ENCODE assay signal across 18 cellular contexts in the genomic region with DNA sequence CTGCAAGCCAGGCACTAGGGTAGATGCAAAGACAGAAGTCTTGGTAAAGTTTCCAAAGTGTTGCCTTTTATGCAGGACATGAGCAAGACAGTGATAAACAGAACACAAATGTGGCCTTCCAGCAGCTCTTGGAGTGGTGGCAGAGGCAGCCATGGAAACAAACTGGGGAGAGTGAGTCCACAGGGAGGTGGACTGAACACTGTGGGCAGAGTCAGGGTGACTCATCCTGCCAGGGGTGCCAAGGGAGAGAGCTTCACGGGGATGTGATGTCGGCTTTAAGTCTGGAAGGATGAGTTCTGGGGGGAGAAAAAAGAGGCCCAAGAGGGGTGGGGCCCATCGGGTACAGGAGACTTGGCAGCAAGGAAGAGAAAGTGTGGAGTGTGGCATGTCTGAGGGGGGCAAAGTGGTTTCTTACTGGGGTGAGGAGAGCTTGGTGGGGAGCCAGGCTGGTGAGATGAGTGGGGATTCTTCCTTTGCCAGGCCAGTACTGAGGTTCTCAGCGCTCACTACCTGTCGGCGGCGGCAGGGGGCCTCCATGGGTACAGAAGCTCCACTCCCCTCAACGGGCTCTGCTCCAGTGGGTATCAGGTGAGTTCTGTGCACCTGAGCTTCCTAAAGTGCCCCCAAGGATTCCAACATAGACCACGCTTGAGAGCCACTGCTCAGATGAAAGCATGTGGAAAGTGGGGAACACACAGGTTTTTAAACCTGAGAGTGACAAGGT. TPM values are rescaled to one million over a fixed set of nuclear protein-coding genes. Genes with fewer than 3 reads are reported as not detected.
DNase-seq lines count a peak whose midpoint lies in the region; ATAC-seq and TF ChIP-seq lines count a peak whose summit lies in the region.
"Had no signal": no experiment of that assay in that cellular context is flagged by ENCODE, and none has a peak within 500 bp of the region (broad histone marks: within the 10 kb centered on the region; RNA-seq: fewer than 3 reads in every experiment).

No MANE protein-coding gene starts in this region.

- intact Hi-C loops in CD8-positive, alpha-beta T cell (cut with DNase I, micrococcal nuclease) = loop anchor here (5.0 kb wide), 2 partner anchors 592 to 922 kb away; partner anchors contain the start of gene TNR (in 2 of the 2)
- intact Hi-C loops in transverse colon (cut with DNase I; ENCODE audit: low total_unique reads) = no loop called here

- in situ Hi-C loops in transverse colon (cut with MboI; ENCODE audit: low pct_ligation_motif_present in 1 of 4, low pct_unique_long_range_greater_than_20kb in 1 of 4, low sequenced_read_pairs in 3 of 4) = loop anchor here in 2 of 4 donors (5.0 to 10.0 kb wide), 2 partner anchors 172 to 174 kb away; no protein-coding TSS in a partner anchor

- H3K27ac ChIP-seq in CD8-positive, alpha-beta T cell (ENCODE audit: low read depth, low read length) = no peak overlapping the region
- H3K27ac ChIP-seq in transverse colon = no peak overlapping the region
- H3K27ac ChIP-seq: pancreas, PC-9 had no signal

- no peak for TF ChIP-seq POLR2A in transverse colon (IDR thresholded peaks at IDR 0.05)

- CTCF ChIA-PET in CD8-positive, alpha-beta T cell (lab: Charles Lee) = interaction anchor here (1.0 to 13.3 kb wide), 25 partner anchors 8 to 950 kb away, joined by 3 to 432 read pairs (median 6); no protein-coding TSS in a partner anchor

- TF ChIP-seq EP300 in transverse colon (IDR thresholded peaks at IDR 0.05; ENCODE audit: low read depth) = no peak

- no peaks in the 10 kb centered on the region for H3K9me3 ChIP-seq in adipocyte (ENCODE audit: control insufficient read depth, low read length)
- H3K9me3 ChIP-seq in iPS-15b (ENCODE audit: control insufficient read depth, insufficient read depth, low read length) = no peaks in the 10 kb centered on the region
- H3K9me3 ChIP-seq in CD8-positive, alpha-beta T cell (ENCODE audit: low read length) = no peaks in the 10 kb centered on the region
- no peaks in the 10 kb centered on the region for H3K9me3 ChIP-seq in transverse colon
- H3K9me3 ChIP-seq: pancreas had no signal

- peaks cover 12% of the 10 kb centered on the region for H3K4me1 Mint-ChIP-seq in HFFc6 (ENCODE audit: low read depth)
- peaks cover 16% of the 10 kb centered on the region for H3K4me1 Mint-ChIP-seq in CD8-positive, alpha-beta T cell (ENCODE audit: low read depth)

- H3K27ac Mint-ChIP-seq in HFFc6 = no peak overlapping the region
- no peak overlapping the region for H3K27ac Mint-ChIP-seq in CD8-positive, alpha-beta T cell
- H3K27ac Mint-ChIP-seq: activated naive CD4-positive, alpha-beta T cell treated with anti-CD3 and anti-CD28 coated beads for 36 hours; stimulated activated effector memory CD8-positive, alpha-beta T cell treated with anti-CD3 and anti-CD28 coated beads, Interleukin-12 subunit alpha, Interleukin-12 subunit beta, amount 100 ng/mL, for 72 hours had no signal

- DNase-seq in AG08396 (ENCODE audit: low spot score) = peak; percentile 41
- peak; percentile 22 for DNase-seq in HFFc6
- DNase-seq in adipocyte (ENCODE audit: low read depth) = peak; percentile 40
- DNase-seq in SKM-1 (lab: John Stamatoyannopoulos, UW; ENCODE audit: unreplicated experiment) = no peak
- DNase-seq in CD8-positive, alpha-beta T cell = no peak
- DNase-seq in transverse colon = no peak
- DNase-seq in stimulated activated CD8-positive, alpha-beta memory T cell treated with anti-CD3 and anti-CD28 coated beads, Interleukin-4, amount 100 ng/mL, for 48 hours = no peak
- DNase-seq: activated naive CD4-positive, alpha-beta T cell treated with anti-CD3 and anti-CD28 coated beads for 36 hours; cerebellar nuclear complex; mesendoderm; NCI-H1105 treated with DMSO at 0.1 percent for 48 hours; NCI-H345; pancreas; PC-9; T1000 had no signal

- H3K27me3 ChIP-seq in adipocyte (replicated peaks; ENCODE audit: control insufficient read depth, insufficient read depth, low read length) (peaks cover 17% of the 10 kb centered on the region), iPS-15b (ENCODE audit: control insufficient read depth, insufficient read depth, low read length) (peaks cover 17% of the 10 kb centered on the region), transverse colon (peaks cover 24% of the 10 kb centered on the region)
- H3K27me3 ChIP-seq in CD8-positive, alpha-beta T cell (ENCODE audit: insufficient read depth, low read length) = no peaks in the 10 kb centered on the region
- H3K27me3 ChIP-seq: pancreas had no signal

- ATAC-seq in CD8-positive, alpha-beta T cell = no peak
- ATAC-seq: HCT116; pancreas; stimulated activated effector memory CD8-positive, alpha-beta T cell treated with anti-CD3 and anti-CD28 coated beads, Interleukin-12 subunit alpha, Interleukin-12 subunit beta, amount 100 ng/mL, for 72 hours had no signal

- TF ChIP-seq CTCF in HFFc6 (IDR thresholded peaks at IDR 0.05) (no peak), transverse colon (IDR thresholded peaks at IDR 0.05) (no peak)
- no peak for TF ChIP-seq CTCF in CD8-positive, alpha-beta T cell (IDR thresholded peaks at IDR 0.05)

- no peaks in the 10 kb centered on the region for H3K36me3 Mint-ChIP-seq in HFFc6 (ENCODE audit: low read depth)
- H3K36me3 Mint-ChIP-seq in CD8-positive, alpha-beta T cell = no peaks in the 10 kb centered on the region
- H3K36me3 Mint-ChIP-seq: stimulated activated effector memory CD8-positive, alpha-beta T cell treated with anti-CD3 and anti-CD28 coated beads, Interleukin-12 subunit alpha, Interleukin-12 subunit beta, amount 100 ng/mL, for 72 hours had no signal

- H3K4me3 ChIP-seq in adipocyte (ENCODE audit: low read length) (no peak overlapping the region), iPS-15b (ENCODE audit: low read depth, low read length) (no peak overlapping the region), transverse colon (no peak overlapping the region)
- H3K4me3 ChIP-seq in CD8-positive, alpha-beta T cell (ENCODE audit: low read depth, low read length) = no peak overlapping the region
- H3K4me3 ChIP-seq: pancreas, PC-9 had no signal

- H3K27me3 Mint-ChIP-seq in HFFc6 (ENCODE audit: insufficient read depth) = peaks cover 18% of the 10 kb centered on the region
- H3K27me3 Mint-ChIP-seq in CD8-positive, alpha-beta T cell (ENCODE audit: low read depth) = peaks cover 37% of the 10 kb centered on the region

- no peaks in the 10 kb centered on the region for H3K9me3 Mint-ChIP-seq in HFFc6
- H3K9me3 Mint-ChIP-seq in CD8-positive, alpha-beta T cell = no peaks in the 10 kb centered on the region
- H3K9me3 Mint-ChIP-seq: activated naive CD4-positive, alpha-beta T cell treated with anti-CD3 and anti-CD28 coated beads for 36 hours; stimulated activated effector memory CD8-positive, alpha-beta T cell treated with anti-CD3 and anti-CD28 coated beads, Interleukin-12 subunit alpha, Interleukin-12 subunit beta, amount 100 ng/mL, for 72 hours had no signal

- no peak overlapping the region for H3K4me3 Mint-ChIP-seq in HFFc6
- no peak overlapping the region for H3K4me3 Mint-ChIP-seq in CD8-positive, alpha-beta T cell
- H3K4me3 Mint-ChIP-seq: activated naive CD4-positive, alpha-beta T cell treated with anti-CD3 and anti-CD28 coated beads for 36 hours; stimulated activated effector memory CD8-positive, alpha-beta T cell treated with anti-CD3 and anti-CD28 coated beads, Interleukin-12 subunit alpha, Interleukin-12 subunit beta, amount 100 ng/mL, for 72 hours had no signal

- WGBS in transverse colon (ENCODE audit: low coverage in 1 of 2), 2 donors = 60 to 68% methylated on average over 2 to 9 of the region's 9 CpGs

- no peak overlapping the region for H3K9ac ChIP-seq in adipocyte (ENCODE audit: low read length)
- peak overlapping the region; percentile 5 for H3K9ac ChIP-seq in iPS-15b (ENCODE audit: low read depth, low read length)

- POLR2A ChIA-PET in CD8-positive, alpha-beta T cell (lab: Charles Lee) = no interaction called here

- H3K4me1 ChIP-seq in adipocyte (ENCODE audit: control insufficient read depth, insufficient read depth, low read length) (peaks cover 15% of the 10 kb centered on the region), iPS-15b (ENCODE audit: control insufficient read depth, insufficient read depth, low read length) (no peaks in the 10 kb centered on the region), transverse colon (peaks cover 0 to 14% (median 0%) of the 10 kb centered on the region in 4 donors)
- H3K4me1 ChIP-seq in CD8-positive, alpha-beta T cell (ENCODE audit: insufficient read depth, low read length) = peaks cover 15% of the 10 kb centered on the region

- H3K36me3 ChIP-seq in adipocyte (ENCODE audit: control insufficient read depth, insufficient read depth, low read length, severe bottlenecking) (no peaks in the 10 kb centered on the region), iPS-15b (ENCODE audit: control insufficient read depth, insufficient read depth, low read length) (no peaks in the 10 kb centered on the region), transverse colon (no peaks in the 10 kb centered on the region)
- no peaks in the 10 kb centered on the region for H3K36me3 ChIP-seq in CD8-positive, alpha-beta T cell (ENCODE audit: insufficient read depth, low read length)
- H3K36me3 ChIP-seq: pancreas had no signal

RNA-seq across cellular contexts. Expression of gene KIAA0040, which starts 41.8 kb away (rescaled TPM):
- not detected for total RNA-seq in HFFc6 (2021; fragmentation: NEBNext Ultra II Directional; extraction: Animal tissue kit (Norgen Biotek cat#: 25700))
- total RNA-seq in CD8-positive, alpha-beta T cell = 1 to 10 TPM; 8.7 to 9.6 TPM
- total RNA-seq in transverse colon = 10 to 100 TPM; 17.5 to 35.5 (median 21.2) TPM

Comparison
In these comparisons a context has a peak if more than half of its experiments do, and no peak if none do; other contexts are left out.
1. DNase-seq: peak in AG08396 (single experiment), HFFc6 (single experiment) and adipocyte (single experiment); none in SKM-1 (single experiment), CD8-positive, alpha-beta T cell (0 of 7), transverse colon (single experiment) and stimulated activated CD8-positive, alpha-beta memory T cell treated with anti-CD3 and anti-CD28 coated beads, Interleukin-4, amount 100 ng/mL, for 48 hours (single experiment).
2. RNA of gene KIAA0040, which starts 41.8 kb away (total RNA-seq): 17.5 to 35.5 TPM in transverse colon and 8.7 to 9.6 TPM in CD8-positive, alpha-beta T cell; not detected in HFFc6; every median in the first group is over 4 times any median in the second.